ENCODE assay signal across 28 cellular contexts in genomic region chr14:41055589-41055988, GRCh38.
"Had no signal": no experiment of that assay in that cellular context is flagged by ENCODE, and none has a peak within 500 bp of the region (broad histone marks: within the 10 kb centered on the region; RNA-seq: fewer than 3 reads in every experiment).

No MANE protein-coding gene starts in this region.

- H3K9me3 Mint-ChIP-seq: dendritic cell treated with granulocyte-macrophage colony-stimulating factor and Interleukin-4, amounts not matched to agents 40 ng/mL and 50 ng/mL, for 4 days; endodermal cell had no signal

- H3K4me3 ChIP-seq: colonic mucosa, coronary artery, dorsolateral prefrontal cortex, esophagus muscularis mucosa, esophagus squamous epithelium, gastrocnemius medialis, gastroesophageal sphincter, heart left ventricle, heart right ventricle had no signal

- H3K27me3 ChIP-seq: colonic mucosa, dorsolateral prefrontal cortex, esophagus muscularis mucosa, esophagus squamous epithelium, foreskin keratinocyte, gastrocnemius medialis, gastroesophageal sphincter, heart left ventricle, heart right ventricle had no signal

- H3K36me3 ChIP-seq: colonic mucosa, esophagus muscularis mucosa, esophagus squamous epithelium, gastrocnemius medialis, gastroesophageal sphincter, heart left ventricle, heart right ventricle had no signal

- H3K4me3 Mint-ChIP-seq: dendritic cell treated with granulocyte-macrophage colony-stimulating factor and Interleukin-4, amounts not matched to agents 40 ng/mL and 50 ng/mL, for 4 days; effector memory CD8-positive, alpha-beta T cell; endodermal cell had no signal

- FAIRE-seq: colon, endothelial cell of umbilical vein, frontal cortex had no signal

- H3K4me1 ChIP-seq: colonic mucosa, esophagus muscularis mucosa, esophagus squamous epithelium, foreskin keratinocyte, gastrocnemius medialis, gastroesophageal sphincter, heart left ventricle, heart right ventricle had no signal

- H3K27ac Mint-ChIP-seq: dendritic cell treated with granulocyte-macrophage colony-stimulating factor and Interleukin-4, amounts not matched to agents 40 ng/mL and 50 ng/mL, for 4 days; effector memory CD8-positive, alpha-beta T cell; endodermal cell had no signal

- ATAC-seq: effector memory CD8-positive, alpha-beta T cell; esophagus mucosa; foreskin keratinocyte; gastrocnemius medialis; gastroesophageal sphincter; heart left ventricle; heart right ventricle had no signal

- H3K27ac ChIP-seq: colonic mucosa, coronary artery, dorsolateral prefrontal cortex, epithelial cell of prostate, esophagus muscularis mucosa, esophagus squamous epithelium, foreskin keratinocyte, gastrocnemius medialis, gastroesophageal sphincter, heart left ventricle, heart right ventricle had no signal

- H3K27me3 Mint-ChIP-seq: dendritic cell treated with granulocyte-macrophage colony-stimulating factor and Interleukin-4, amounts not matched to agents 40 ng/mL and 50 ng/mL, for 4 days; effector memory CD8-positive, alpha-beta T cell had no signal

- H3K9me3 ChIP-seq: colonic mucosa, esophagus muscularis mucosa, esophagus squamous epithelium, gastrocnemius medialis, gastroesophageal sphincter, heart left ventricle, heart right ventricle had no signal

- DNase-seq: colonic mucosa; cortex of kidney; dermis blood vessel endothelial cell; dorsolateral prefrontal cortex; effector CD4-positive, alpha-beta T cell; effector CD8-positive, alpha-beta T cell; effector memory CD4-positive, alpha-beta T cell; effector memory CD8-positive, alpha-beta T cell; endodermal cell; erythroblast; esophagus squamous epithelium; foreskin fibroblast; foreskin keratinocyte; foreskin melanocyte; gastrocnemius medialis; glutamatergic neuron; head of caudate nucleus; heart left ventricle; heart right ventricle had no signal
